Comparison of ENCODE assay signal across 17 cellular contexts in genomic region chr12:57451233-57451778, GRCh38. TPM values are rescaled to one million over a fixed set of nuclear protein-coding genes. Genes with fewer than 3 reads are reported as not detected.
DNase-seq lines count a peak whose midpoint lies in the region; ATAC-seq and TF ChIP-seq lines count a peak whose summit lies in the region.
"Had no signal": no experiment of that assay in that cellular context is flagged by ENCODE, and none has a peak within 500 bp of the region (broad histone marks: within the 10 kb centered on the region; RNA-seq: fewer than 3 reads in every experiment).

No MANE protein-coding gene starts in this region.

- CTCF ChIA-PET in WTC11 (lab: Charles Lee), result interaction anchor here (0.6 to 9.4 kb wide), 14 partner anchors 11 to 224 kb away, joined by 3 to 245 read pairs (median 19); partner anchors contain the start of gene STAC3

- no peaks in the 10 kb centered on the region for H3K36me3 Mint-ChIP-seq in activated naive CD8-positive, alpha-beta T cell treated with anti-CD3 and anti-CD28 coated beads, Interleukin-2, amount 50 U/mL, for 24 hours (ENCODE audit: low read depth)
- no peaks in the 10 kb centered on the region for H3K36me3 Mint-ChIP-seq in activated naive CD8-positive, alpha-beta T cell treated with anti-CD3 and anti-CD28 coated beads for 36 hours
- no peaks in the 10 kb centered on the region for H3K36me3 Mint-ChIP-seq in WTC11
- H3K36me3 Mint-ChIP-seq in stimulated activated memory B cell treated with anti-CD40 and anti-IgM and Interleukin-4, amounts not matched to agents 10 μg/mL and 1 μg/mL and 100 μg/mL, for 72 hours, result no peaks in the 10 kb centered on the region
- no peaks in the 10 kb centered on the region for H3K36me3 Mint-ChIP-seq in activated naive CD4-positive, alpha-beta T cell treated with anti-CD3 and anti-CD28 coated beads, Interleukin-2, amount 50 U/mL, for 72 hours
- H3K36me3 Mint-ChIP-seq: naive B cell had no signal

- no peaks in the 10 kb centered on the region for H3K9me3 Mint-ChIP-seq in activated naive CD8-positive, alpha-beta T cell treated with anti-CD3 and anti-CD28 coated beads, Interleukin-2, amount 50 U/mL, for 24 hours
- H3K9me3 Mint-ChIP-seq in activated naive CD8-positive, alpha-beta T cell treated with anti-CD3 and anti-CD28 coated beads for 36 hours, result no peaks in the 10 kb centered on the region
- peaks cover 3% of the 10 kb centered on the region for H3K9me3 Mint-ChIP-seq in WTC11
- no peaks in the 10 kb centered on the region for H3K9me3 Mint-ChIP-seq in stimulated activated memory B cell treated with anti-CD40 and anti-IgM and Interleukin-4, amounts not matched to agents 10 μg/mL and 1 μg/mL and 100 μg/mL, for 72 hours
- no peaks in the 10 kb centered on the region for H3K9me3 Mint-ChIP-seq in activated naive CD4-positive, alpha-beta T cell treated with anti-CD3 and anti-CD28 coated beads, Interleukin-2, amount 50 U/mL, for 72 hours
- H3K9me3 Mint-ChIP-seq: dendritic cell treated with granulocyte-macrophage colony-stimulating factor and Interleukin-4, amounts not matched to agents 40 ng/mL and 50 ng/mL, for 4 days; naive B cell had no signal

- TF ChIP-seq CTCF in WTC11 (IDR thresholded peaks at IDR 0.05), result no peak

- H3K27me3 Mint-ChIP-seq in activated naive CD8-positive, alpha-beta T cell treated with anti-CD3 and anti-CD28 coated beads, Interleukin-2, amount 50 U/mL, for 24 hours, result peaks cover 3% of the 10 kb centered on the region
- no peaks in the 10 kb centered on the region for H3K27me3 Mint-ChIP-seq in activated naive CD8-positive, alpha-beta T cell treated with anti-CD3 and anti-CD28 coated beads for 36 hours
- H3K27me3 Mint-ChIP-seq in WTC11 (ENCODE audit: low read depth), result no peaks in the 10 kb centered on the region
- no peaks in the 10 kb centered on the region for H3K27me3 Mint-ChIP-seq in stimulated activated memory B cell treated with anti-CD40 and anti-IgM and Interleukin-4, amounts not matched to agents 10 μg/mL and 1 μg/mL and 100 μg/mL, for 72 hours
- H3K27me3 Mint-ChIP-seq: naive B cell had no signal

- H3K4me3 Mint-ChIP-seq in activated naive CD8-positive, alpha-beta T cell treated with anti-CD3 and anti-CD28 coated beads, Interleukin-2, amount 50 U/mL, for 24 hours, result no peak overlapping the region
- no peak overlapping the region for H3K4me3 Mint-ChIP-seq in activated naive CD8-positive, alpha-beta T cell treated with anti-CD3 and anti-CD28 coated beads for 36 hours
- H3K4me3 Mint-ChIP-seq in WTC11, result no peak overlapping the region
- H3K4me3 Mint-ChIP-seq in stimulated activated memory B cell treated with anti-CD40 and anti-IgM and Interleukin-4, amounts not matched to agents 10 μg/mL and 1 μg/mL and 100 μg/mL, for 72 hours, result no peak overlapping the region
- H3K4me3 Mint-ChIP-seq: dendritic cell treated with granulocyte-macrophage colony-stimulating factor and Interleukin-4, amounts not matched to agents 40 ng/mL and 50 ng/mL, for 4 days; naive B cell had no signal

- ATAC-seq in activated naive CD8-positive, alpha-beta T cell treated with anti-CD3 and anti-CD28 coated beads, Interleukin-2, amount 50 U/mL, for 24 hours, result no peak
- ATAC-seq in WTC11, result no peak
- no peak for ATAC-seq in stimulated activated memory B cell treated with anti-CD40 and anti-IgM and Interleukin-4, amounts not matched to agents 10 μg/mL and 1 μg/mL and 100 μg/mL, for 72 hours
- ATAC-seq in HG03442 (IDR thresholded peaks at IDR 0.05; ENCODE audit: unreplicated experiment), result no peak
- ATAC-seq in activated naive CD4-positive, alpha-beta T cell treated with anti-CD3 and anti-CD28 coated beads, Interleukin-2, amount 50 U/mL, for 72 hours, result no peak
- ATAC-seq: Panc1 had no signal

- POLR2A ChIA-PET in WTC11 (lab: Charles Lee), result no interaction called here

- peak overlapping the region; percentile 60 for H3K27ac Mint-ChIP-seq in activated naive CD8-positive, alpha-beta T cell treated with anti-CD3 and anti-CD28 coated beads, Interleukin-2, amount 50 U/mL, for 24 hours
- no peak overlapping the region for H3K27ac Mint-ChIP-seq in activated naive CD8-positive, alpha-beta T cell treated with anti-CD3 and anti-CD28 coated beads for 36 hours
- H3K27ac Mint-ChIP-seq in WTC11, result no peak overlapping the region
- peak overlapping the region; percentile 26 for H3K27ac Mint-ChIP-seq in stimulated activated memory B cell treated with anti-CD40 and anti-IgM and Interleukin-4, amounts not matched to agents 10 μg/mL and 1 μg/mL and 100 μg/mL, for 72 hours
- no peak overlapping the region for H3K27ac Mint-ChIP-seq in activated naive CD4-positive, alpha-beta T cell treated with anti-CD3 and anti-CD28 coated beads, Interleukin-2, amount 50 U/mL, for 72 hours
- H3K27ac Mint-ChIP-seq: dendritic cell treated with granulocyte-macrophage colony-stimulating factor and Interleukin-4, amounts not matched to agents 40 ng/mL and 50 ng/mL, for 4 days had no signal

- H3K4me1 Mint-ChIP-seq in activated naive CD8-positive, alpha-beta T cell treated with anti-CD3 and anti-CD28 coated beads, Interleukin-2, amount 50 U/mL, for 24 hours, result peaks cover 36% of the 10 kb centered on the region
- H3K4me1 Mint-ChIP-seq in activated naive CD8-positive, alpha-beta T cell treated with anti-CD3 and anti-CD28 coated beads for 36 hours, result peaks cover 13% of the 10 kb centered on the region
- H3K4me1 Mint-ChIP-seq in WTC11, result peaks cover 31% of the 10 kb centered on the region
- H3K4me1 Mint-ChIP-seq in stimulated activated memory B cell treated with anti-CD40 and anti-IgM and Interleukin-4, amounts not matched to agents 10 μg/mL and 1 μg/mL and 100 μg/mL, for 72 hours, result peaks cover 22% of the 10 kb centered on the region

- no peak for DNase-seq in activated naive CD8-positive, alpha-beta T cell treated with anti-CD3 and anti-CD28 coated beads, Interleukin-2, amount 50 U/mL, for 24 hours
- no peak for DNase-seq in activated naive CD8-positive, alpha-beta T cell treated with anti-CD3 and anti-CD28 coated beads for 36 hours
- DNase-seq in WTC11 (ENCODE audit: low spot score) (no peak), left kidney (ENCODE audit: low read depth, low spot score) (peak; percentile 29), NCI-H1436 treated with DMSO at 0.1 percent for 48 hours (lab: John Stamatoyannopoulos, UW) (no peak)
- DNase-seq in activated naive CD4-positive, alpha-beta T cell treated with anti-CD3 and anti-CD28 coated beads, Interleukin-2, amount 50 U/mL, for 72 hours (ENCODE audit: low spot score in 2 of 2), result no peak
- DNase-seq: activated CD4-positive, CD25-positive, alpha-beta regulatory T cell treated with anti-CD3 and anti-CD28 coated beads, Interleukin-2, amount 50 U/mL, for 72 hours; activated effector memory CD4-positive, alpha-beta T cell treated with Interleukin-2 at 50 U/mL for 16 hours; naive B cell; NCI-H1436; T-helper 9 cell had no signal

TF ChIP-seq in WTC11, 78 proteins besides CTCF, POLR2A, EP300 and RAD21:
- TF ChIP-seq GABPB1 (CRISPR knock-in tag; IDR thresholded peaks at IDR 0.05), result peak; percentile 96
- TF ChIP-seq SP1 (CRISPR knock-in tag; conservative IDR thresholded peaks at IDR 0.05), result no peak
- peak; percentile 45; the same call in 1 of the 2 replicates for TF ChIP-seq PREB (CRISPR knock-in tag; IDR thresholded peaks at IDR 0.05; ENCODE audit: borderline replicate concordance)

RNA-seq across cellular contexts. Expression of gene INHBE, which starts 3.8 kb away (rescaled TPM):
- 1 to 10 TPM; 1.2 to 1.7 TPM for total RNA-seq in activated naive CD8-positive, alpha-beta T cell treated with anti-CD3 and anti-CD28 coated beads for 36 hours
- total RNA-seq in WTC11 (2021), result 3.2 to 5.0 TPM (median 3.3 TPM) in 3 replicates
- under 1 TPM; 0.18 to 0.23 TPM for total RNA-seq in activated naive CD4-positive, alpha-beta T cell treated with anti-CD3 and anti-CD28 coated beads, Interleukin-2, amount 50 U/mL, for 72 hours
- total RNA-seq: thoracic aorta had no signal

RNA-seq across cellular contexts. Expression of gene GLI1, which starts 8.3 kb away (rescaled TPM):
- under 1 TPM; 0.56 to 0.62 TPM for total RNA-seq in activated naive CD8-positive, alpha-beta T cell treated with anti-CD3 and anti-CD28 coated beads for 36 hours
- 16.2 to 19.1 TPM (median 16.7 TPM) in 3 replicates for total RNA-seq in WTC11 (2021)
- under 1 TPM in 1 of 2 donors, not detected in 1; 0.49 TPM for total RNA-seq in activated naive CD4-positive, alpha-beta T cell treated with anti-CD3 and anti-CD28 coated beads, Interleukin-2, amount 50 U/mL, for 72 hours

RNA-seq across cellular contexts. Expression of gene INHBC, which starts 16.7 kb away (rescaled TPM):
- total RNA-seq in activated naive CD8-positive, alpha-beta T cell treated with anti-CD3 and anti-CD28 coated beads for 36 hours, result not detected
- 0.09 to 0.20 TPM (median 0.16 TPM) in 3 replicates for total RNA-seq in WTC11 (2021)
- not detected for total RNA-seq in activated naive CD4-positive, alpha-beta T cell treated with anti-CD3 and anti-CD28 coated beads, Interleukin-2, amount 50 U/mL, for 72 hours
- total RNA-seq: lung, thoracic aorta had no signal

RNA-seq across cellular contexts. Expression of gene R3HDM2, which starts 20.5 kb away (rescaled TPM):
- total RNA-seq in activated naive CD8-positive, alpha-beta T cell treated with anti-CD3 and anti-CD28 coated beads for 36 hours, result 10 to 100 TPM; 22.8 to 24.2 TPM
- total RNA-seq in WTC11 (2021), result 34.7 to 39.8 TPM (median 37.5 TPM) in 3 replicates
- 10 to 100 TPM; 36.3 to 57.1 TPM for total RNA-seq in activated naive CD4-positive, alpha-beta T cell treated with anti-CD3 and anti-CD28 coated beads, Interleukin-2, amount 50 U/mL, for 72 hours

RNA-seq across cellular contexts. Expression of gene ARHGAP9, which starts 28.4 kb away (rescaled TPM):
- 100 to 1,000 TPM; 154 to 162 TPM for total RNA-seq in activated naive CD8-positive, alpha-beta T cell treated with anti-CD3 and anti-CD28 coated beads for 36 hours
- total RNA-seq in WTC11 (2021), result 3.6 to 3.9 TPM (median 3.8 TPM) in 3 replicates
- total RNA-seq in activated naive CD4-positive, alpha-beta T cell treated with anti-CD3 and anti-CD28 coated beads, Interleukin-2, amount 50 U/mL, for 72 hours, result 100 to 1,000 TPM; 151 to 195 TPM

Comparison
In these comparisons a context has a peak if more than half of its experiments do, and no peak if none do; other contexts are left out.
1. H3K27ac Mint-ChIP-seq: peak in activated naive CD8-positive, alpha-beta T cell treated with anti-CD3 and anti-CD28 coated beads, Interleukin-2, amount 50 U/mL, for 24 hours (single experiment) and stimulated activated memory B cell treated with anti-CD40 and anti-IgM and Interleukin-4, amounts not matched to agents 10 μg/mL and 1 μg/mL and 100 μg/mL, for 72 hours (single experiment); none in activated naive CD8-positive, alpha-beta T cell treated with anti-CD3 and anti-CD28 coated beads for 36 hours (single experiment), WTC11 (single experiment) and activated naive CD4-positive, alpha-beta T cell treated with anti-CD3 and anti-CD28 coated beads, Interleukin-2, amount 50 U/mL, for 72 hours (0 of 2).
2. RNA of gene GLI1, which starts 8.3 kb away (total RNA-seq): 16.2 to 19.1 TPM in WTC11; 0.56 to 0.62 TPM in activated naive CD8-positive, alpha-beta T cell treated with anti-CD3 and anti-CD28 coated beads for 36 hours and 0.49 TPM in activated naive CD4-positive, alpha-beta T cell treated with anti-CD3 and anti-CD28 coated beads, Interleukin-2, amount 50 U/mL, for 72 hours; every median in the first group is over 10 times any median in the second.